In the genomic region with DNA sequence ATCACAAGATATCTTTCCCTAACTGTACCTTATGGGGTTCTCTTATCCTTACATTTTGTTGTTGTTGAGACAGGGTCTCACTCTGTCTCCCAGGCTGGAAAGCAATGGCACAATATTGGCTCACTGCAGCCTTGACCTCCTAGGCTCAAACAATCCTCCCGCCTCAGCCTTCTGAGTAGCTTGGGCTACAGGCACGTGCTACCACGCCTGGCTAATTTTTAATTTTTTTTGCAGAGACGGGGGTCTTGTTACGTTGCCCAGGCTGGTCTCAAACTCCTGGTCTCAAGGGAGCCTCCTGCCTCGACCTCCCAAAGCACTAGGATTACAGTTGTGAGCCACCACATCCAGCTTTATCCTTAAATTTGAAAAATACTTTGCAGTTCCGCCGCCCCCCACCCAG, we compare ENCODE assay signal across 1 cellular context.
A peak's percentile ranks its signal among the peaks of the same experiment; 100 is the strongest.
TF ChIP-seq lines count a peak whose summit lies in the region.

No MANE protein-coding gene starts in this region.

TF ChIP-seq in HepG2, 621 proteins besides CTCF, POLR2A, EP300 and RAD21:
- peak; percentile 47; the same call in 1 of the 2 replicates for TF ChIP-seq BHLHE40 (IDR thresholded peaks at IDR 0.05; ENCODE audit: low read length)
- peak; percentile 57; the same call in 1 of the 2 replicates for TF ChIP-seq ZMYM4 (CRISPR knock-in tag; IDR thresholded peaks at IDR 0.05)
- no peak for TF ChIP-seq SIX4 (CRISPR knock-in tag; IDR thresholded peaks at IDR 0.05)
- TF ChIP-seq ZNF121 (CRISPR knock-in tag; IDR thresholded peaks at IDR 0.05): peak; percentile 80
- TF ChIP-seq, protein P1, sequence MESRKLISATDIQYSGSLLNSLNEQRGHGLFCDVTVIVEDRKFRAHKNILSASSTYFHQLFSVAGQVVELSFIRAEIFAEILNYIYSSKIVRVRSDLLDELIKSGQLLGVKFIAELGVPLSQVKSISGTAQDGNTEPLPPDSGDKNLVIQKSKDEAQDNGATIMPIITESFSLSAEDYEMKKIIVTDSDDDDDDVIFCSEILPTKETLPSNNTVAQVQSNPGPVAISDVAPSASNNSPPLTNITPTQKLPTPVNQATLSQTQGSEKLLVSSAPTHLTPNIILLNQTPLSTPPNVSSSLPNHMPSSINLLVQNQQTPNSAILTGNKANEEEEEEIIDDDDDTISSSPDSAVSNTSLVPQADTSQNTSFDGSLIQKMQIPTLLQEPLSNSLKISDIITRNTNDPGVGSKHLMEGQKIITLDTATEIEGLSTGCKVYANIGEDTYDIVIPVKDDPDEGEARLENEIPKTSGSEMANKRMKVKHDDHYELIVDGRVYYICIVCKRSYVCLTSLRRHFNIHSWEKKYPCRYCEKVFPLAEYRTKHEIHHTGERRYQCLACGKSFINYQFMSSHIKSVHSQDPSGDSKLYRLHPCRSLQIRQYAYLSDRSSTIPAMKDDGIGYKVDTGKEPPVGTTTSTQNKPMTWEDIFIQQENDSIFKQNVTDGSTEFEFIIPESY (CRISPR knock-in tag; IDR thresholded peaks at IDR 0.05): 0 out of 2 replicates have a peak, but pooled peaks have one; percentile 11
- TF ChIP-seq NR2F6 (IDR thresholded peaks at IDR 0.05): no peak
- 0 out of 2 replicates have a peak, but pooled peaks have one; percentile 31 for TF ChIP-seq NR2F6 (CRISPR knock-in tag; IDR thresholded peaks at IDR 0.05)
- TF ChIP-seq, protein P2, sequence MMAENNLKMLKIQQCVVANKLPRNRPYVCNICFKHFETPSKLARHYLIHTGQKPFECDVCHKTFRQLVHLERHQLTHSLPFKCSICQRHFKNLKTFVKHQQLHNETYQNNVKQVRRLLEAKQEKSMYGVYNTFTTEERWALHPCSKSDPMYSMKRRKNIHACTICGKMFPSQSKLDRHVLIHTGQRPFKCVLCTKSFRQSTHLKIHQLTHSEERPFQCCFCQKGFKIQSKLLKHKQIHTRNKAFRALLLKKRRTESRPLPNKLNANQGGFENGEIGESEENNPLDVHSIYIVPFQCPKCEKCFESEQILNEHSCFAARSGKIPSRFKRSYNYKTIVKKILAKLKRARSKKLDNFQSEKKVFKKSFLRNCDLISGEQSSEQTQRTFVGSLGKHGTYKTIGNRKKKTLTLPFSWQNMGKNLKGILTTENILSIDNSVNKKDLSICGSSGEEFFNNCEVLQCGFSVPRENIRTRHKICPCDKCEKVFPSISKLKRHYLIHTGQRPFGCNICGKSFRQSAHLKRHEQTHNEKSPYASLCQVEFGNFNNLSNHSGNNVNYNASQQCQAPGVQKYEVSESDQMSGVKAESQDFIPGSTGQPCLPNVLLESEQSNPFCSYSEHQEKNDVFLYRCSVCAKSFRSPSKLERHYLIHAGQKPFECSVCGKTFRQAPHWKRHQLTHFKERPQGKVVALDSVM (CRISPR knock-in tag; IDR thresholded peaks at IDR 0.05): peak; percentile 90
- TF ChIP-seq SOX13 (IDR thresholded peaks at IDR 0.05): no peak
- peak in 1 of 2 experiments; percentile 8; a peak in 1 of 4 replicates for TF ChIP-seq SOX13 (CRISPR knock-in tag; conservative IDR thresholded peaks at IDR 0.05 in 1 of 2, IDR thresholded peaks at IDR 0.05 in 1 of 2)
- TF ChIP-seq ZNF850 (CRISPR knock-in tag; conservative IDR thresholded peaks at IDR 0.05): no peak
- 0 out of 2 replicates have a peak, but pooled peaks have one; percentile 21 for TF ChIP-seq NR2C2 (CRISPR knock-in tag; IDR thresholded peaks at IDR 0.05; ENCODE audit: borderline replicate concordance)
